In the genomic region with DNA sequence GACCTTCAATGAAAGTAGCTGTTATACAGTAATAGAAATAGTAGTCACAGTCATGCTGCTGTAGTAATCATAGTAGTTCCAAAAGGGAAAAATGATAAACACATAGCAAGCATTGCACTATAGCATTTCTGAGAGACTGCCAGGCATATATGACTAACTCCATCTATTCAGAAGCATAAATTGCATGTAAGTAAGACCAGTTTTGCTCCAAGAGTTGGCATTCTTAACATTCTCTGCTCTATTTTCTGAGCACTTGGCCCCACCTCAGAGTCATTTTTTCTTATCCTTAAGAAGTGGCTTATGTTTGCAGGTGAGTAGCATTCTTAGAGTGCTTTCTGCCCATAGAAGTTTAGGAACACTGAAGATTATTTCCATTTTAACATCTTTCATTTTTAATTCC, we compare ENCODE assay signal across 18 cellular contexts.
"Had no signal": no experiment of that assay in that cellular context is flagged by ENCODE, and none has a peak within 500 bp of the region (broad histone marks: within the 10 kb centered on the region; RNA-seq: fewer than 3 reads in every experiment).

No MANE protein-coding gene starts in this region.

- H2AFZ ChIP-seq: parathyroid adenoma had no signal

- H3K79me2 ChIP-seq: parathyroid adenoma had no signal

- DNase-seq: activated CD4-positive, alpha-beta T cell treated with anti-CD3 and anti-CD28 coated beads, Interleukin-2, amount 50 U/mL, for 1 hour; activated CD4-positive, CD25-positive, alpha-beta regulatory T cell; activated naive CD4-positive, alpha-beta T cell; activated naive CD8-positive, alpha-beta T cell treated with anti-CD3 and anti-CD28 coated beads, Interleukin-2, amount 10 ng/mL, durations not matched to agents 7 days and 5 days; activated T-cell treated with anti-CD3 and anti-CD28 coated beads for 4 hours; colonic mucosa; effector CD4-positive, alpha-beta T cell; esophagus squamous epithelium; foreskin fibroblast; immature natural killer cell; left colon; stimulated activated CD4-positive, alpha-beta T cell treated with anti-CD3 and anti-CD28 coated beads, Interleukin-15, amount 100 ng/mL, for 24 hours; stimulated activated CD4-positive, alpha-beta T cell treated with anti-CD3 and anti-CD28 coated beads, Interleukin-4, amount 100 ng/mL, for 1 hour; stimulated activated naive B cell treated with anti-CD40 and anti-IgM and Interleukin-4, amounts not matched to agents 10 μg/mL and 1 μg/mL and 100 μg/mL, for 72 hours; thyroid gland had no signal

- H3K36me3 ChIP-seq: ascending aorta, colonic mucosa, esophagus squamous epithelium, right atrium auricular region, thyroid gland had no signal

- H3K27ac ChIP-seq: ascending aorta, colonic mucosa, esophagus squamous epithelium, parathyroid adenoma, right atrium auricular region, thyroid gland had no signal

- H3K4me1 ChIP-seq: ascending aorta, colonic mucosa, esophagus squamous epithelium, parathyroid adenoma, right atrium auricular region, thyroid gland had no signal

- H3K9ac ChIP-seq: parathyroid adenoma had no signal

- H3K27me3 ChIP-seq: ascending aorta, colonic mucosa, esophagus squamous epithelium, right atrium auricular region, thyroid gland had no signal

- H3K4me3 ChIP-seq: ascending aorta, colonic mucosa, esophagus squamous epithelium, right atrium auricular region, thyroid gland had no signal

- H3K9me3 ChIP-seq: ascending aorta, colonic mucosa, esophagus squamous epithelium, right atrium auricular region, thyroid gland had no signal

- ATAC-seq: left colon; stimulated activated naive B cell treated with anti-CD40 and anti-IgM and Interleukin-4, amounts not matched to agents 10 μg/mL and 1 μg/mL and 100 μg/mL, for 72 hours had no signal
